Comparison of ENCODE assay signal across 8 cellular contexts in the genomic region with DNA sequence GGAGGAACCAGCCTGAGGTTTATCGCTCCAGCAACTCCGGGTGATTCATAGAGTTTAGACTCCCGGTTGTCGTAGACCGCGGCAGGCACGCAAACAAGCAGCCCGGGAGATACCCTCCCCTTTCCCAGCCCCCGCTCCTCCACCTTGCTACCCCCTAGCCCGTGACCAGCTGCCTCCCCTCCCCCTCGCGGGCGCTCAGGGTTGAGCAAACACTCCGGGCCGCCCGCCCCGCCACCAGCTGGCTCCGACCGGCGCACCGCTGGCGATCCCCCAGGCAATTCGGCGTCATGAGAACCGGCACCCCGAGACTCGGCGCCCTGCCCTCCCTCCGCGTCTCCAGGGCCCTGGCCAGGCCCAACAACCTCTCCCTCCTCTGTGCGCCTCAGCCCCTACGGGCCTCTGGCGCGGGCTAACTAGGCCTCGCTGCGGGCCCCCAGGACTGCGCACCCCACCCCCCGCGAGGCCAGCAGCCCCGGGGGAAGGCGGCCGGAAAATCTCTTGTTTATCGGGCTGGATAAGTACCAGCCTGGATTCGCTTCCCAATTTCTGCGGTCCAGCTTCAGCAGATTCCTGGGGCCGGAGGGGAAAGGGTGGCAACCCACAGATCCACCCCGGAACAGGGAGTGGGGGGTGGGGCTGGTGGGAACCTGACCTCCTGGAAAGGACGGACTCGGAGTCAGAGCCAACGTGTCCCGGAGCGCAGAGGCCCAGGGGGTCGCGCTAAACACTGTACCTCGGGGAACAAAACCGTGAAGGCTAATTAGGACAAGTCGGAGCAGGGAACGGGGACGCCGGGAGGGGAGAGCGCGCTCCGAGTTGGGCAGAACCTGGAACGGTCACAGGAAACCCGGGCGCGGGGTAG. TPM values are rescaled to one million over a fixed set of nuclear protein-coding genes. Genes with fewer than 3 reads are reported as not detected.
DNase-seq lines count a peak whose midpoint lies in the region; ATAC-seq and TF ChIP-seq lines count a peak whose summit lies in the region.

No MANE protein-coding gene starts in this region.

- H3K4me3 Mint-ChIP-seq in activated T-helper 2 cell treated with anti-CD3 and anti-CD28 coated beads, Interferon-gamma antibody, Interleukin-2, Interleukin-4, amounts not matched to agents 10 μg/mL and 5 μg/mL and 100 μg/mL, durations not matched to agents 14 hours and 24 hours and 36 hours (ENCODE audit: low read depth) = peak overlapping the region; percentile 42

- DNase-seq in Caki2 (ENCODE audit: low read depth) = peak; percentile 96
- DNase-seq in NCI-H1105 treated with DMSO at 0.1 percent for 48 hours (lab: John Stamatoyannopoulos, UW) = peak; percentile 25
- no peak for DNase-seq in activated T-helper 2 cell treated with anti-CD3 and anti-CD28 coated beads, Interferon-gamma antibody, Interleukin-2, Interleukin-4, amounts not matched to agents 10 μg/mL and 5 μg/mL and 100 μg/mL, durations not matched to agents 14 hours and 24 hours and 36 hours (ENCODE audit: low spot score)
- DNase-seq in Right ventricle myocardium superior = peak; percentile 88
- DNase-seq in omental fat pad (ENCODE audit: low spot score) = no peak
- DNase-seq in middle frontal gyrus (ENCODE audit: extremely low spot score, low spot score) = no peak
- DNase-seq in dermis blood vessel endothelial cell = no peak

- no peaks in the 10 kb centered on the region for H3K9me3 Mint-ChIP-seq in activated T-helper 2 cell treated with anti-CD3 and anti-CD28 coated beads, Interferon-gamma antibody, Interleukin-2, Interleukin-4, amounts not matched to agents 10 μg/mL and 5 μg/mL and 100 μg/mL, durations not matched to agents 14 hours and 24 hours and 36 hours

- intact Hi-C loops in activated T-helper 2 cell treated with anti-CD3 and anti-CD28 coated beads, Interferon-gamma antibody, Interleukin-2, Interleukin-4, amounts not matched to agents 10 μg/mL and 5 μg/mL and 100 μg/mL, durations not matched to agents 14 hours and 24 hours and 36 hours (cut with micrococcal nuclease) = no loop called here
- intact Hi-C loops in Right ventricle myocardium superior (cut with DNase I) = no loop called here

- no peaks in the 10 kb centered on the region for H3K4me1 Mint-ChIP-seq in activated T-helper 2 cell treated with anti-CD3 and anti-CD28 coated beads, Interferon-gamma antibody, Interleukin-2, Interleukin-4, amounts not matched to agents 10 μg/mL and 5 μg/mL and 100 μg/mL, durations not matched to agents 14 hours and 24 hours and 36 hours (ENCODE audit: low read depth)

- TF ChIP-seq CTCF in omental fat pad (IDR thresholded peaks at IDR 0.05) = no peak

- H3K27me3 Mint-ChIP-seq in activated T-helper 2 cell treated with anti-CD3 and anti-CD28 coated beads, Interferon-gamma antibody, Interleukin-2, Interleukin-4, amounts not matched to agents 10 μg/mL and 5 μg/mL and 100 μg/mL, durations not matched to agents 14 hours and 24 hours and 36 hours (ENCODE audit: low read depth) = peaks cover 57% of the 10 kb centered on the region

- in situ Hi-C loops in Caki2 (cut with HindIII; ENCODE audit: low pct_unique_long_range_greater_than_20kb, low sequenced_read_pairs) = no loop called here

- no peaks in the 10 kb centered on the region for H3K36me3 Mint-ChIP-seq in activated T-helper 2 cell treated with anti-CD3 and anti-CD28 coated beads, Interferon-gamma antibody, Interleukin-2, Interleukin-4, amounts not matched to agents 10 μg/mL and 5 μg/mL and 100 μg/mL, durations not matched to agents 14 hours and 24 hours and 36 hours (ENCODE audit: low read depth)

- ATAC-seq in GM21367 (IDR thresholded peaks at IDR 0.05; ENCODE audit: unreplicated experiment) = peak; percentile 42
- ATAC-seq in Right ventricle myocardium superior (ENCODE audit: poor library complexity) = peak; percentile 76
- ATAC-seq in omental fat pad (ENCODE audit: low FRiP score) = peak; percentile 78

- H3K27ac Mint-ChIP-seq in activated T-helper 2 cell treated with anti-CD3 and anti-CD28 coated beads, Interferon-gamma antibody, Interleukin-2, Interleukin-4, amounts not matched to agents 10 μg/mL and 5 μg/mL and 100 μg/mL, durations not matched to agents 14 hours and 24 hours and 36 hours = no peak overlapping the region

RNA-seq across cellular contexts. Expression of a gene that starts 1.0 kb away (rescaled TPM):
- total RNA-seq in Caki2 (2014; rRNA removed; shearing (Covaris generic); ENCODE audit: low replicate concordance) = 328 and 424 TPM in 2 replicates
- total RNA-seq in activated T-helper 2 cell treated with anti-CD3 and anti-CD28 coated beads, Interferon-gamma antibody, Interleukin-2, Interleukin-4, amounts not matched to agents 10 μg/mL and 5 μg/mL and 100 μg/mL, durations not matched to agents 14 hours and 24 hours and 36 hours = 0.44 and 0.89 TPM in 2 replicates
- 30.5 TPM for total RNA-seq in Right ventricle myocardium superior
- 10 to 100 TPM; 11.5 to 29.0 (median 16.0) TPM for total RNA-seq in omental fat pad
- 1.8 and 2.0 TPM in 2 replicates for total RNA-seq in dermis blood vessel endothelial cell

RNA-seq across cellular contexts. Expression of a gene that starts 35.5 kb away (rescaled TPM):
- not detected in 2 replicates for total RNA-seq in Caki2 (2014; rRNA removed; shearing (Covaris generic); ENCODE audit: low replicate concordance)
- 16.6 and 16.7 TPM in 2 replicates for total RNA-seq in activated T-helper 2 cell treated with anti-CD3 and anti-CD28 coated beads, Interferon-gamma antibody, Interleukin-2, Interleukin-4, amounts not matched to agents 10 μg/mL and 5 μg/mL and 100 μg/mL, durations not matched to agents 14 hours and 24 hours and 36 hours
- total RNA-seq in Right ventricle myocardium superior = 1.7 TPM
- 10 to 100 TPM in 3 of 4 donors, 1 to 10 TPM in 1; 4.8 to 24.6 (median 16.6) TPM for total RNA-seq in omental fat pad
- total RNA-seq in dermis blood vessel endothelial cell = not detected in 2 replicates

Comparison
In these comparisons a context has a peak if more than half of its experiments do, and no peak if none do; other contexts are left out.
1. DNase-seq: peak in Caki2 (single experiment), NCI-H1105 treated with DMSO at 0.1 percent for 48 hours (single experiment) and Right ventricle myocardium superior (single experiment); none in activated T-helper 2 cell treated with anti-CD3 and anti-CD28 coated beads, Interferon-gamma antibody, Interleukin-2, Interleukin-4, amounts not matched to agents 10 μg/mL and 5 μg/mL and 100 μg/mL, durations not matched to agents 14 hours and 24 hours and 36 hours (single experiment), omental fat pad (single experiment), middle frontal gyrus (single experiment) and dermis blood vessel endothelial cell (single experiment).
2. RNA of a gene that starts 1.0 kb away (total RNA-seq): 328 to 424 TPM in Caki2; 30.5 TPM in Right ventricle myocardium superior (single experiment), 11.5 to 29.0 TPM in omental fat pad, 1.8 to 2.0 TPM in dermis blood vessel endothelial cell and 0.44 to 0.89 TPM in activated T-helper 2 cell treated with anti-CD3 and anti-CD28 coated beads, Interferon-gamma antibody, Interleukin-2, Interleukin-4, amounts not matched to agents 10 μg/mL and 5 μg/mL and 100 μg/mL, durations not matched to agents 14 hours and 24 hours and 36 hours; every median in the first group is over 10 times any median in the second.
3. Peak in every context shown above with its lines, with median percentiles within 50 percentile points of each other: ATAC-seq.